ENCODE assay signal across 10 cellular contexts in genomic region chr7:17523813-17524741, GRCh38.
DNase-seq lines count a peak whose midpoint lies in the region; ATAC-seq and TF ChIP-seq lines count a peak whose summit lies in the region.
"Had no signal": no experiment of that assay in that cellular context is flagged by ENCODE, and none has a peak within 500 bp of the region (broad histone marks: within the 10 kb centered on the region; RNA-seq: fewer than 3 reads in every experiment).

No MANE protein-coding gene starts in this region.

- H3K9me3 ChIP-seq in HEK293 (ENCODE audit: control insufficient read depth, insufficient read depth, low read depth, low read length) (no peaks in the 10 kb centered on the region), A673 (ENCODE audit: low read depth, low read length, poor library complexity, severe bottlenecking) (no peaks in the 10 kb centered on the region)

- H3K27me3 ChIP-seq in A673 (replicated peaks; ENCODE audit: insufficient read depth, low read depth, low read length, poor library complexity) = no peaks in the 10 kb centered on the region

- H3K4me1 ChIP-seq in HEK293 (ENCODE audit: control insufficient read depth, insufficient read depth, low read length) (0 out of 2 replicates have a peak, but pooled peaks cover 2% of the 10 kb centered on the region), A673 (ENCODE audit: insufficient read depth, low read length, poor library complexity, severe bottlenecking) (no peaks in the 10 kb centered on the region)
- H3K4me1 ChIP-seq: parathyroid adenoma had no signal

- no peaks in the 10 kb centered on the region for H3K36me3 ChIP-seq in HEK293 (ENCODE audit: control insufficient read depth in 2 of 2, insufficient read depth in 1 of 2, low read length in 2 of 2)
- no peaks in the 10 kb centered on the region for H3K36me3 ChIP-seq in A673 (ENCODE audit: insufficient read depth, low read length, poor library complexity, severe bottlenecking)

- intact Hi-C loops in A673 (cut with micrococcal nuclease; ENCODE audit: unreplicated experiment) = no loop called here

- TF ChIP-seq CTCF in HEK293 (tag by site-specific recombination; IDR thresholded peaks at IDR 0.05) (no peak), A673 (conservative IDR thresholded peaks at IDR 0.05; ENCODE audit: low read depth, low read length) (no peak)

- POLR2A ChIA-PET in HEK293 (lab: Yijun Ruan, JAX) = no interaction called here
- POLR2A ChIA-PET in A673 (lab: Charles Lee; ENCODE audit: low non-redundant PET) = no interaction called here

- H3K27ac ChIP-seq in HEK293 (ENCODE audit: extremely low read depth, low read depth, low read length) (no peak overlapping the region), A673 (ENCODE audit: low read depth, low read length, poor library complexity, severe bottlenecking) (no peak overlapping the region)
- H3K27ac ChIP-seq: parathyroid adenoma had no signal

- BruUV-seq in A673 (replicated peaks; lab: Mats Ljungman, UMichigan) = no TSS peak

- CTCF ChIA-PET in HEK293 (lab: Yijun Ruan, JAX) (interaction anchor here (0.7 to 1.2 kb wide), 4 partner anchors 11 to 707 kb away, joined by 3 read pairs; no protein-coding TSS in a partner anchor), A673 (lab: Charles Lee) (no interaction called here)

- DNase-seq in NCI-H510A treated with DMSO at 0.1 percent for 48 hours (lab: John Stamatoyannopoulos, UW) (peak; percentile 43), skeletal muscle cell (ENCODE audit: low read depth) (peak; percentile 65), NCI-H2171 treated with DMSO at 0.1 percent for 48 hours (lab: John Stamatoyannopoulos, UW) (no peak), A673 (ENCODE audit: low spot score) (no peak)
- DNase-seq: activated T-cell treated with anti-CD3 and anti-CD28 coated beads for 4 hours had no signal

- ATAC-seq in esophagus mucosa = peak; percentile 79
- ATAC-seq in HG03565 (IDR thresholded peaks at IDR 0.05; ENCODE audit: unreplicated experiment) = no peak
- ATAC-seq in HG02870 (IDR thresholded peaks at IDR 0.05; ENCODE audit: unreplicated experiment) = no peak

- H3K4me3 ChIP-seq in HEK293 (ENCODE audit: low read depth, low read length) (no peak overlapping the region), skeletal muscle cell (ENCODE audit: low read depth, low read length) (no peak overlapping the region), A673 (ENCODE audit: low read depth, low read length, poor library complexity, severe bottlenecking) (no peak overlapping the region)

TF ChIP-seq in HEK293, 187 proteins besides CTCF, POLR2A, EP300 and RAD21:
- TF ChIP-seq ZNF335 (tag by site-specific recombination; conservative IDR thresholded peaks at IDR 0.05) (peak; percentile 68), ZNF202 (tag by site-specific recombination; IDR thresholded peaks at IDR 0.05; ENCODE audit: borderline replicate concordance) (no peak)
- TF ChIP-seq, protein P1, sequence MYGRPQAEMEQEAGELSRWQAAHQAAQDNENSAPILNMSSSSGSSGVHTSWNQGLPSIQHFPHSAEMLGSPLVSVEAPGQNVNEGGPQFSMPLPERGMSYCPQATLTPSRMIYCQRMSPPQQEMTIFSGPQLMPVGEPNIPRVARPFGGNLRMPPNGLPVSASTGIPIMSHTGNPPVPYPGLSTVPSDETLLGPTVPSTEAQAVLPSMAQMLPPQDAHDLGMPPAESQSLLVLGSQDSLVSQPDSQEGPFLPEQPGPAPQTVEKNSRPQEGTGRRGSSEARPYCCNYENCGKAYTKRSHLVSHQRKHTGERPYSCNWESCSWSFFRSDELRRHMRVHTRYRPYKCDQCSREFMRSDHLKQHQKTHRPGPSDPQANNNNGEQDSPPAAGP (tag by site-specific recombination; IDR thresholded peaks at IDR 0.05) = no peak

Comparison
In these comparisons a context has a peak if more than half of its experiments do, and no peak if none do; other contexts are left out.
1. DNase-seq: peak in NCI-H510A treated with DMSO at 0.1 percent for 48 hours (single experiment) and skeletal muscle cell (single experiment); none in NCI-H2171 treated with DMSO at 0.1 percent for 48 hours (single experiment) and A673 (single experiment).